ENCODE assay signal across 29 cellular contexts in the genomic region with DNA sequence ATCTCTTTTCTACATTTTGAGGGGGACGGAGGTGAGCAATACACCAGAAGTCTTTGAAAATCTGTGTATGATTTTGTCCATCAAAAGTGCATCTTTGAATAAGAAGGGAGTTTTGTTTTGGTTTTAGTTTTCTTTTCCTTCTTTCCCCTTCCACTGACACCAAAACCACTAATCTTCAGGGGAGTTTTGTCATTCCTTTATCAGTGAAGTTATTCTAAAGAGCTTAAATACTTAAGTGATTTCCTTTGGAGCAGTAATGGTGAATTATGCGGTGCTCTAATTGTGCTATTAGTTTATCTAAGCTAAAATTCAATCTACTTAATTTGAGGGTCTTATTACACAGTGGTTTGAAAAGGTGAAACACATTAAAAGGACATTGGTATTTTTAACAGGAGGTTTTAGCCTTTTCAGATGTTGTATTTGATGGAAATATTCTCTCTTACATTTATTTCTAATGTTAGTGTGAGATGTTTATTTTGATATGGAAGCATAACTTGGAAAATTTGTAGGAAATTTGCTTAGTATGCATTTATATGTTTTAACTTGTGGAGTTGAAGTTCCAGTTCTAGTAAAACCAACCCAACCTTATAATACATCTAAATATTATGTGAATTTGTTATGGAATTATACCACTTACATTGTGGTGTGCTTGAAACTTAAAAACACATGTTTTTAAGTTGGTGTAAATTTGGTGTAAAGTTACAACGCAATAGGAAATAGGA.
"Had no signal": no experiment of that assay in that cellular context is flagged by ENCODE, and none has a peak within 500 bp of the region (broad histone marks: within the 10 kb centered on the region; RNA-seq: fewer than 3 reads in every experiment).

No MANE protein-coding gene starts in this region.

- H3K27ac ChIP-seq: brain microvascular endothelial cell, KMS-11, SJSA1, VCaP had no signal

- ATAC-seq: activated T-helper 17 cell treated with anti-CD3 and anti-CD28 coated beads, Interleukin-2, amount 50 U/mL, for 72 hours; Panc1; Right ventricle myocardium inferior; SK-N-SH treated with all-trans-retinoic acid at 6 μM for 48 hours had no signal

- H3K9ac ChIP-seq: KMS-11 had no signal

- H3K27me3 Mint-ChIP-seq: activated CD4-positive, alpha-beta memory T cell treated with anti-CD3 and anti-CD28 coated beads for 36 hours; activated CD4-positive, alpha-beta T cell treated with anti-CD3 and anti-CD28 coated beads, Interleukin-2, amount 10 ng/mL, durations not matched to agents 7 days and 5 days; activated naive CD8-positive, alpha-beta T cell; activated T-helper 17 cell treated with anti-CD3 and anti-CD28 coated beads, Interleukin-2, amount 50 U/mL, for 72 hours had no signal

- H3K36me3 Mint-ChIP-seq: activated CD4-positive, alpha-beta memory T cell treated with anti-CD3 and anti-CD28 coated beads for 36 hours; activated naive CD8-positive, alpha-beta T cell had no signal

- H3K9me3 Mint-ChIP-seq: activated CD4-positive, alpha-beta T cell treated with anti-CD3 and anti-CD28 coated beads, Interleukin-2, amount 10 ng/mL, durations not matched to agents 7 days and 5 days; activated naive CD4-positive, alpha-beta T cell treated with anti-CD3 and anti-CD28 coated beads for 36 hours had no signal

- H3K9me3 ChIP-seq: SJSA1 had no signal

- H3K4me3 Mint-ChIP-seq: activated CD4-positive, alpha-beta memory T cell treated with anti-CD3 and anti-CD28 coated beads for 36 hours; activated CD4-positive, alpha-beta T cell treated with anti-CD3 and anti-CD28 coated beads, Interleukin-2, amount 10 ng/mL, durations not matched to agents 7 days and 5 days; activated naive CD4-positive, alpha-beta T cell treated with anti-CD3 and anti-CD28 coated beads for 36 hours; activated naive CD8-positive, alpha-beta T cell; activated T-helper 17 cell treated with anti-CD3 and anti-CD28 coated beads, Interleukin-2, amount 50 U/mL, for 72 hours had no signal

- DNase-seq: activated CD4-positive, alpha-beta memory T cell treated with anti-CD3 and anti-CD28 coated beads for 36 hours; activated CD4-positive, alpha-beta T cell treated with anti-CD3 and anti-CD28 coated beads, Interleukin-2, amount 10 ng/mL, durations not matched to agents 7 days and 5 days; activated CD4-positive, CD25-positive, alpha-beta regulatory T cell; activated CD8-positive, alpha-beta memory T cell treated with anti-CD3 and anti-CD28 coated beads for 24 hours; activated gamma-delta T cell; activated naive CD4-positive, alpha-beta T cell treated with anti-CD3 and anti-CD28 coated beads for 36 hours; activated T-cell treated with anti-CD3 and anti-CD28 coated beads for 4 hours; activated T-cell treated with anti-CD3 and anti-CD28 coated beads, Interleukin-2, amount 50 U/mL, for 48 hours; brain microvascular endothelial cell; NCI-H1105; NCI-H1436; NCI-H1694 treated with DMSO at 0.1 percent for 48 hours; NCI-H2029 treated with DMSO at 0.1 percent for 48 hours; NCI-H345; NCI-H510A; NCI-H526 treated with DMSO at 0.1 percent for 48 hours; NCI-H82; OCI-M1; RPMI8226; T-helper 2 cell; T1000 had no signal

- H3K4me1 ChIP-seq: SJSA1 had no signal

- H3K4me2 ChIP-seq: KMS-11 had no signal

- H3K27me3 ChIP-seq: brain microvascular endothelial cell, SJSA1 had no signal

- H3K4me3 ChIP-seq: SJSA1 had no signal

- H3K4me1 Mint-ChIP-seq: activated CD4-positive, alpha-beta T cell treated with anti-CD3 and anti-CD28 coated beads, Interleukin-2, amount 10 ng/mL, durations not matched to agents 7 days and 5 days; activated T-helper 17 cell treated with anti-CD3 and anti-CD28 coated beads, Interleukin-2, amount 50 U/mL, for 72 hours had no signal

- H3K36me3 ChIP-seq: brain microvascular endothelial cell, SJSA1 had no signal

- H3K27ac Mint-ChIP-seq: activated CD4-positive, alpha-beta memory T cell treated with anti-CD3 and anti-CD28 coated beads for 36 hours; activated CD4-positive, alpha-beta T cell treated with anti-CD3 and anti-CD28 coated beads, Interleukin-2, amount 10 ng/mL, durations not matched to agents 7 days and 5 days; activated naive CD4-positive, alpha-beta T cell treated with anti-CD3 and anti-CD28 coated beads for 36 hours; activated naive CD8-positive, alpha-beta T cell; activated T-helper 17 cell treated with anti-CD3 and anti-CD28 coated beads, Interleukin-2, amount 50 U/mL, for 72 hours had no signal
